Comparison of ENCODE assay signal across 8 cellular contexts in the genomic region with DNA sequence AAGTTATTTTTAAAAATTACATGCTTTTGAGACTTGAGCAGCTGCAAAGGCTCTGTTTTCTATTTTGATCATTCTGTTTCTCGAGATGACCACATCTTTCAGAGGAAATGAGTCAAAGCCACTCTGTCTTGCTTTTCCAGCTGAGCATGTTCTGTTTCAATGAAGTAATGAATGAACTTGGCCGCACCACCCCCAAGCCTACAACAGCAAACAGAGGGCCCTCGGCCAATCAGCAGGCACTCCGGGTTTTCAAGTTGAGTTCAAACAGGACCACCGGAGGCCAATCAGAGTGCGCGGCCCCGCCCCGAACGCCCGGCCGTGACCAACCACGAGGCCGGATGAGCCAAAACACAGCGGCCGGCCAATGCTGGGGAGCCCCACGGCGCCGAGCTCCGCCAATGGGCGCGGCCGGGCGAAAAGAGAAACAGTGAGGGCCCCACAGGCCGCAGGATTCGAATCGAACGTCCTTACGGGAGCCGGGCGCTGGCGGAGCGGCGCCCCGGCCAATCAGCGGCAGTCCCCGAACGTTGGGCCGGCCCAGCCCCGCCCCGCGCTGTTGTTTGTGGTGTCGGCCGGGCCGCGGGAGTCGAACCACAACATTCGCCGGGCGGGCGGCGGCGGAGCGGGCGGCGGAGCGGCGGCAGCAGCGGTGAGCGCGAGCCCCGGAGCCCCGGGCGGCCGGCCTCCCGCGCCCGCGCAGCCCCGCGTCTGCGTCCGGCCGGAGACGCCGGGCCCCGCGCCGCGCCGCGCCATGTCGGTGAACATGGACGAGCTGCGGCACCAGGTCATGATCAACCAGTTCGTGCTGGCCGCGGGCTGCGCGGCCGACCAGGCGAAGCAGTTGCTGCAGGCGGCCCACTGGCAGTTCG.
A peak's percentile ranks its signal among the peaks of the same experiment; 100 is the strongest.
DNase-seq lines count a peak whose midpoint lies in the region; ATAC-seq lines count a peak whose summit lies in the region.

A gene (plus strand): TSS at position 594 of the 869 bp plus-strand sequence. CDS start 158 bp downstream, at position 752.

- H3K4me3 ChIP-seq in BLaER1 treated with 17β-estradiol and CSF1 and Interleukin-3, amounts not matched to agents 10 nM and 100 nM = peak within 1 kb of the TSS; percentile 84 to 97 (median 94)

- peaks cover 74 to 82% (median 79%) of the 10 kb centered on the region in 10 experiments for H3K4me1 ChIP-seq in BLaER1 treated with 17β-estradiol and CSF1 and Interleukin-3, amounts not matched to agents 10 nM and 100 nM

- peak; percentile 97 for DNase-seq in NCI-H748 (lab: John Stamatoyannopoulos, UW; ENCODE audit: unreplicated experiment)
- DNase-seq in activated CD4-positive, alpha-beta T cell treated with anti-CD3 and anti-CD28 coated beads, Interleukin-2, amount 50 U/mL, for 1 hour = peak; percentile 98
- DNase-seq in cortex of kidney (lab: John Stamatoyannopoulos, UW) = peak; percentile 95
- peak; percentile 100 for DNase-seq in left kidney (ENCODE audit: low read depth, low spot score)
- DNase-seq in stimulated activated CD4-positive, alpha-beta T cell treated with anti-CD3 and anti-CD28 coated beads, Interleukin-2, amount 100 ng/mL, for 24 hours = peak; percentile 99

- H3K27ac ChIP-seq in BLaER1 treated with 17β-estradiol and CSF1 and Interleukin-3, amounts not matched to agents 10 nM and 100 nM = peak within 1 kb of the TSS; percentile 88 to 99 (median 98)

- peak within 1 kb of the TSS; percentile 95 to 100 (median 99) for H3K9ac ChIP-seq in BLaER1 treated with 17β-estradiol and CSF1 and Interleukin-3, amounts not matched to agents 10 nM and 100 nM

- no peaks in the 10 kb centered on the region for H3K9me3 ChIP-seq in BLaER1 treated with 17β-estradiol and CSF1 and Interleukin-3, amounts not matched to agents 10 nM and 100 nM (replicated peaks in 1 of 11)

- peak within 1 kb of the TSS; percentile 91 to 100 (median 98) for H3K4me2 ChIP-seq in BLaER1 treated with 17β-estradiol and CSF1 and Interleukin-3, amounts not matched to agents 10 nM and 100 nM

- H3K36me3 ChIP-seq in BLaER1 treated with 17β-estradiol and CSF1 and Interleukin-3, amounts not matched to agents 10 nM and 100 nM = peaks cover 12 to 35% (median 28%) of the 10 kb centered on the region in 11 experiments; a peak in 21 of 22 replicates

- peak; percentile 76 for ATAC-seq in GM19351 (IDR thresholded peaks at IDR 0.05; ENCODE audit: unreplicated experiment)
- peak; percentile 78 for ATAC-seq in HG03521 (IDR thresholded peaks at IDR 0.05; ENCODE audit: unreplicated experiment)

- H3K27me3 ChIP-seq in BLaER1 treated with 17β-estradiol and CSF1 and Interleukin-3, amounts not matched to agents 10 nM and 100 nM = no peaks in the 10 kb centered on the region

- peaks cover 0 to 24% (median 10%) of the 10 kb centered on the region in 11 experiments; a peak in 12 of 22 replicates for H4K20me1 ChIP-seq in BLaER1 treated with 17β-estradiol and CSF1 and Interleukin-3, amounts not matched to agents 10 nM and 100 nM

Comparison
In these comparisons a context has a peak if more than half of its experiments do, and no peak if none do; other contexts are left out.
1. Peak in every context shown above with its lines: DNase-seq, ATAC-seq, H3K4me3 ChIP-seq and H3K27ac ChIP-seq.